8 cellular contexts compared by ENCODE assay signal in genomic region chr14:75126679-75127473, GRCh38. TPM values are rescaled to one million over a fixed set of nuclear protein-coding genes. Genes with fewer than 3 reads are reported as not detected.
DNase-seq lines count a peak whose midpoint lies in the region; ATAC-seq and TF ChIP-seq lines count a peak whose summit lies in the region.

Gene NEK9, minus strand, starts transcription at chr14:75127048. Its CDS starts 127 bp downstream, at chr14:75126921.

- DNase-seq in DND-41 (peak; percentile 90), GM23248 (peak; percentile 94), LNCaP clone FGC (ENCODE audit: low read depth) (peak; percentile 76), RWPE2 (ENCODE audit: low spot score) (peak; percentile 92), fibroblast of peridontal ligament (ENCODE audit: extremely low read depth) (peak; percentile 82)
- peak; percentile 85 for DNase-seq in activated T-helper 2 cell treated with anti-CD3 and anti-CD28 coated beads, Interferon-gamma antibody, Interleukin-2, Interleukin-4, amounts not matched to agents 10 μg/mL and 5 μg/mL and 100 μg/mL, durations not matched to agents 14 hours and 24 hours and 36 hours (ENCODE audit: low spot score)

- H3K4me1 ChIP-seq in DND-41 (ENCODE audit: insufficient read depth, low read length) (peaks cover 27% of the 10 kb centered on the region), GM23248 (ENCODE audit: insufficient read depth) (peaks cover 27% of the 10 kb centered on the region), RWPE2 (ENCODE audit: insufficient read depth, poor library complexity, severe bottlenecking) (peaks cover 31% of the 10 kb centered on the region)

- peak; percentile 2 for TF ChIP-seq CTCF in DND-41 (IDR thresholded peaks at IDR 0.05; ENCODE audit: borderline replicate concordance, extremely low read depth, low read length, poor library complexity, severe bottlenecking)
- TF ChIP-seq CTCF in LNCaP clone FGC (IDR thresholded peaks at IDR 0.05; ENCODE audit: control insufficient read depth, extremely low read depth, insufficient read depth), result no peak
- no peak for TF ChIP-seq CTCF in RWPE2 (IDR thresholded peaks at IDR 0.05; ENCODE audit: poor library complexity, severe bottlenecking)
- no peak for TF ChIP-seq CTCF in nephron (IDR thresholded peaks at IDR 0.05; ENCODE audit: unreplicated experiment in 3 of 3)

- H3K4me3 ChIP-seq in DND-41 (ENCODE audit: low read depth in 1 of 2, low read length in 2 of 2) (peak within 1 kb of the TSS; percentile 63 to 81), GM23248 (peak within 1 kb of the TSS; percentile 78), LNCaP clone FGC (ENCODE audit: low read depth, low read length) (peak within 1 kb of the TSS; percentile 87), RWPE2 (ENCODE audit: severe bottlenecking) (peak within 1 kb of the TSS; percentile 61)

- H3K36me3 ChIP-seq in DND-41 (ENCODE audit: insufficient read depth, low read length) (peaks cover 17% of the 10 kb centered on the region), GM23248 (ENCODE audit: low read depth) (no peaks in the 10 kb centered on the region), RWPE2 (ENCODE audit: low read depth) (peaks cover 21% of the 10 kb centered on the region)

- H3F3A ChIP-seq in GM23248 (ENCODE audit: insufficient read depth), result peaks cover 36% of the 10 kb centered on the region

- intact Hi-C loops in activated T-helper 2 cell treated with anti-CD3 and anti-CD28 coated beads, Interferon-gamma antibody, Interleukin-2, Interleukin-4, amounts not matched to agents 10 μg/mL and 5 μg/mL and 100 μg/mL, durations not matched to agents 14 hours and 24 hours and 36 hours (cut with micrococcal nuclease), result loop anchor here (1.0 to 10.0 kb wide), 4 partner anchors 50 to 535 kb away; partner anchors contain the start of genes ERG28, TMED10 and TTLL5

- peak within 1 kb of the TSS; percentile 98 for H3K4me3 Mint-ChIP-seq in activated T-helper 2 cell treated with anti-CD3 and anti-CD28 coated beads, Interferon-gamma antibody, Interleukin-2, Interleukin-4, amounts not matched to agents 10 μg/mL and 5 μg/mL and 100 μg/mL, durations not matched to agents 14 hours and 24 hours and 36 hours (ENCODE audit: low read depth)
- peak within 1 kb of the TSS; percentile 84 to 93 (median 92) for H3K4me3 Mint-ChIP-seq in nephron
- peak within 1 kb of the TSS; percentile 97 for H3K4me3 Mint-ChIP-seq in stimulated activated naive CD8-positive, alpha-beta T cell treated with anti-CD3 and anti-CD28 coated beads, Interleukin-15, Interleukin-2, amounts not matched to agents 100 ng/mL and 50 ng/mL, for 24 hours

- H3K27ac ChIP-seq in DND-41 (ENCODE audit: low read length), result peak within 1 kb of the TSS; percentile 91
- H3K27ac ChIP-seq in GM23248, result peak within 1 kb of the TSS; percentile 78
- H3K27ac ChIP-seq in RWPE2 (ENCODE audit: poor library complexity, severe bottlenecking), result peak within 1 kb of the TSS; percentile 73

- ATAC-seq in DND-41 (ENCODE audit: insufficient read depth, low read depth) (peak; percentile 94), RWPE2 (ENCODE audit: low read depth) (peak; percentile 90)

- H3K36me3 Mint-ChIP-seq in activated T-helper 2 cell treated with anti-CD3 and anti-CD28 coated beads, Interferon-gamma antibody, Interleukin-2, Interleukin-4, amounts not matched to agents 10 μg/mL and 5 μg/mL and 100 μg/mL, durations not matched to agents 14 hours and 24 hours and 36 hours (ENCODE audit: low read depth), result peaks cover 33% of the 10 kb centered on the region
- peaks cover 7% of the 10 kb centered on the region for H3K36me3 Mint-ChIP-seq in nephron (ENCODE audit: low read depth)
- H3K36me3 Mint-ChIP-seq in stimulated activated naive CD8-positive, alpha-beta T cell treated with anti-CD3 and anti-CD28 coated beads, Interleukin-15, Interleukin-2, amounts not matched to agents 100 ng/mL and 50 ng/mL, for 24 hours (ENCODE audit: low read depth), result peaks cover 22% of the 10 kb centered on the region

- H3K27me3 ChIP-seq in DND-41 (ENCODE audit: insufficient read depth, low read length, poor library complexity) (no peaks in the 10 kb centered on the region), GM23248 (replicated peaks; ENCODE audit: insufficient read depth) (no peaks in the 10 kb centered on the region), RWPE2 (ENCODE audit: insufficient read depth, poor library complexity, severe bottlenecking) (no peaks in the 10 kb centered on the region)

- peak within 1 kb of the TSS; percentile 94 for H2AFZ ChIP-seq in DND-41 (ENCODE audit: low read depth, low read length)
- H2AFZ ChIP-seq in GM23248, result peak within 1 kb of the TSS; percentile 96

- H3K79me2 ChIP-seq in DND-41 (ENCODE audit: insufficient read depth, low read length) (peaks cover 45% of the 10 kb centered on the region), GM23248 (ENCODE audit: insufficient read depth) (peaks cover 68% of the 10 kb centered on the region)

- H3K9me2 ChIP-seq in GM23248 (ENCODE audit: insufficient read depth), result no peaks in the 10 kb centered on the region

- H3K4me2 ChIP-seq in DND-41 (ENCODE audit: insufficient read depth, low read length) (peak within 1 kb of the TSS; percentile 77), GM23248 (ENCODE audit: unreplicated experiment) (peak within 1 kb of the TSS; percentile 94)

- H3K27me3 Mint-ChIP-seq in activated T-helper 2 cell treated with anti-CD3 and anti-CD28 coated beads, Interferon-gamma antibody, Interleukin-2, Interleukin-4, amounts not matched to agents 10 μg/mL and 5 μg/mL and 100 μg/mL, durations not matched to agents 14 hours and 24 hours and 36 hours (ENCODE audit: low read depth), result no peaks in the 10 kb centered on the region
- no peaks in the 10 kb centered on the region for H3K27me3 Mint-ChIP-seq in nephron (ENCODE audit: low read depth)
- H3K27me3 Mint-ChIP-seq in stimulated activated naive CD8-positive, alpha-beta T cell treated with anti-CD3 and anti-CD28 coated beads, Interleukin-15, Interleukin-2, amounts not matched to agents 100 ng/mL and 50 ng/mL, for 24 hours, result no peaks in the 10 kb centered on the region

- in situ Hi-C loops in GM23248 (cut with MboI), result loop anchor here (10.0 to 25.0 kb wide), 2 partner anchors 178 to 335 kb away; no protein-coding TSS in a partner anchor

- H3K27ac Mint-ChIP-seq in activated T-helper 2 cell treated with anti-CD3 and anti-CD28 coated beads, Interferon-gamma antibody, Interleukin-2, Interleukin-4, amounts not matched to agents 10 μg/mL and 5 μg/mL and 100 μg/mL, durations not matched to agents 14 hours and 24 hours and 36 hours, result peak within 1 kb of the TSS; percentile 96
- H3K27ac Mint-ChIP-seq in nephron, result peak within 1 kb of the TSS; percentile 99 to 100 (median 100)
- peak within 1 kb of the TSS; percentile 99 for H3K27ac Mint-ChIP-seq in stimulated activated naive CD8-positive, alpha-beta T cell treated with anti-CD3 and anti-CD28 coated beads, Interleukin-15, Interleukin-2, amounts not matched to agents 100 ng/mL and 50 ng/mL, for 24 hours

- H4K20me1 ChIP-seq in DND-41 (ENCODE audit: insufficient read depth, low read length) (no peaks in the 10 kb centered on the region), GM23248 (ENCODE audit: insufficient read depth) (no peaks in the 10 kb centered on the region)

- H3K9me3 ChIP-seq in DND-41 (ENCODE audit: insufficient read depth, low read length, severe bottlenecking) (no peaks in the 10 kb centered on the region), GM23248 (ENCODE audit: low read depth) (no peaks in the 10 kb centered on the region), RWPE2 (ENCODE audit: severe bottlenecking) (no peaks in the 10 kb centered on the region)

- H3K9ac ChIP-seq in DND-41 (ENCODE audit: low read depth, low read length) (peak within 1 kb of the TSS; percentile 91), GM23248 (peak within 1 kb of the TSS; percentile 87)

- 1% methylated on average over 73 to 76 of the region's 76 CpGs for WGBS in GM23248 (ENCODE audit: low coverage in 1 of 2, low lambda C conversion rate in 2 of 2, missing lambda C conversion rate in 2 of 2), 2 experiments

- no peaks in the 10 kb centered on the region for H3K9me3 Mint-ChIP-seq in activated T-helper 2 cell treated with anti-CD3 and anti-CD28 coated beads, Interferon-gamma antibody, Interleukin-2, Interleukin-4, amounts not matched to agents 10 μg/mL and 5 μg/mL and 100 μg/mL, durations not matched to agents 14 hours and 24 hours and 36 hours
- H3K9me3 Mint-ChIP-seq in nephron, result no peaks in the 10 kb centered on the region
- no peaks in the 10 kb centered on the region for H3K9me3 Mint-ChIP-seq in stimulated activated naive CD8-positive, alpha-beta T cell treated with anti-CD3 and anti-CD28 coated beads, Interleukin-15, Interleukin-2, amounts not matched to agents 100 ng/mL and 50 ng/mL, for 24 hours

- H3K4me1 Mint-ChIP-seq in activated T-helper 2 cell treated with anti-CD3 and anti-CD28 coated beads, Interferon-gamma antibody, Interleukin-2, Interleukin-4, amounts not matched to agents 10 μg/mL and 5 μg/mL and 100 μg/mL, durations not matched to agents 14 hours and 24 hours and 36 hours (ENCODE audit: low read depth), result peaks cover 39% of the 10 kb centered on the region
- peaks cover 32% of the 10 kb centered on the region for H3K4me1 Mint-ChIP-seq in nephron
- H3K4me1 Mint-ChIP-seq in stimulated activated naive CD8-positive, alpha-beta T cell treated with anti-CD3 and anti-CD28 coated beads, Interleukin-15, Interleukin-2, amounts not matched to agents 100 ng/mL and 50 ng/mL, for 24 hours (ENCODE audit: low read depth), result peaks cover 48% of the 10 kb centered on the region

RNA-seq across cellular contexts. Expression of gene NEK9, which starts in this region (rescaled TPM):
- 27.6 and 41.0 TPM in 2 replicates for total RNA-seq in GM23248 (2014; rRNA removed; shearing (Covaris generic))
- 41.2 and 47.6 TPM in 2 replicates for polyA plus RNA-seq in GM23248 (2016; fragmentation: Nextera tagmentation; extraction: Ambion mirVana)
- 58.1 and 69.8 TPM in 2 replicates for total RNA-seq in activated T-helper 2 cell treated with anti-CD3 and anti-CD28 coated beads, Interferon-gamma antibody, Interleukin-2, Interleukin-4, amounts not matched to agents 10 μg/mL and 5 μg/mL and 100 μg/mL, durations not matched to agents 14 hours and 24 hours and 36 hours

Comparison
In these comparisons a context has a peak if more than half of its experiments do, and no peak if none do; other contexts are left out.
1. Peak in every context shown above with its lines: DNase-seq, ATAC-seq, H3K4me3 ChIP-seq and H3K27ac ChIP-seq.